23 cellular contexts compared by ENCODE assay signal in genomic region chr15:61000276-61000675, GRCh38.
A peak's percentile ranks its signal among the peaks of the same experiment; 100 is the strongest.
DNase-seq lines count a peak whose midpoint lies in the region; ATAC-seq, FAIRE-seq and TF ChIP-seq lines count a peak whose summit lies in the region.
"Had no signal": no experiment of that assay in that cellular context is flagged by ENCODE, and none has a peak within 500 bp of the region (broad histone marks: within the 10 kb centered on the region; RNA-seq: fewer than 3 reads in every experiment).

No MANE protein-coding gene starts in this region.

- H3K27ac ChIP-seq in WERI-Rb-1, result peak overlapping the region; percentile 57
- no peak overlapping the region for H3K27ac ChIP-seq in right cardiac atrium (ENCODE audit: low read length)
- H3K27ac ChIP-seq: 22Rv1, BLaER1, C4-2B, GM23248 had no signal

- ATAC-seq in left colon (no peak), GM18520 (IDR thresholded peaks at IDR 0.05; ENCODE audit: unreplicated experiment) (no peak), right cardiac atrium (no peak)
- ATAC-seq: CD8-positive, alpha-beta T cell; GM12878; HCT116 had no signal

- 87% methylated on average over 4 of the region's 4 CpGs for WGBS in right cardiac atrium

- H3K9me3 Mint-ChIP-seq in neural crest cell, result no peaks in the 10 kb centered on the region
- H3K9me3 Mint-ChIP-seq: CD8-positive, alpha-beta T cell; H9 had no signal

- no peak for DNase-seq in D721Med (ENCODE audit: insufficient read length, low spot score)
- DNase-seq in NCI-H82 treated with DMSO at 0.1 percent for 48 hours (lab: John Stamatoyannopoulos, UW; ENCODE audit: unreplicated experiment), result peak; percentile 9
- peak; percentile 71 for DNase-seq in WERI-Rb-1
- DNase-seq in neural crest cell (ENCODE audit: low read depth, low spot score), result no peak
- DNase-seq in left colon, result no peak
- DNase-seq in right cardiac atrium, result no peak
- DNase-seq: Caco-2; CD4-positive, CD25-positive, alpha-beta regulatory T cell; CD8-positive, alpha-beta T cell; DMS 273 treated with DMSO at 0.1 percent for 48 hours; DMS79; EL; GDM1; GM23248; H9 had no signal

- TF ChIP-seq CTCF in D721Med (IDR thresholded peaks at IDR 0.05; ENCODE audit: insufficient read depth, missing control alignments) (no peak), WERI-Rb-1 (IDR thresholded peaks at IDR 0.05; ENCODE audit: low read depth, low read length) (no peak), neural crest cell (conservative IDR thresholded peaks at IDR 0.05) (no peak)

- H3K4me3 Mint-ChIP-seq in neural crest cell, result no peak overlapping the region
- H3K4me3 Mint-ChIP-seq: B cell; CD4-positive, CD25-positive, alpha-beta regulatory T cell; CD8-positive, alpha-beta T cell; H9 had no signal

- no peak overlapping the region; the same call in 1 of the 2 replicates for H3K4me3 ChIP-seq in WERI-Rb-1 (ENCODE audit: low read depth, low read length)
- no peak overlapping the region for H3K4me3 ChIP-seq in right cardiac atrium (ENCODE audit: low read length)
- H3K4me3 ChIP-seq: BLaER1, GM12878, GM23248 had no signal

- H3K4me1 ChIP-seq in right cardiac atrium (ENCODE audit: control insufficient read depth, insufficient read depth, low read length), result peaks cover 1% of the 10 kb centered on the region
- H3K4me1 ChIP-seq: Caco-2 had no signal

- H3K36me3 ChIP-seq in WERI-Rb-1, result no peaks in the 10 kb centered on the region
- H3K36me3 ChIP-seq: BLaER1 had no signal

- peak overlapping the region; percentile 53 for H3K27ac Mint-ChIP-seq in neural crest cell (ENCODE audit: unreplicated experiment)
- H3K27ac Mint-ChIP-seq: B cell; CD8-positive, alpha-beta T cell had no signal

- H3K9me3 ChIP-seq in WERI-Rb-1 (ENCODE audit: severe bottlenecking) (no peaks in the 10 kb centered on the region), right cardiac atrium (ENCODE audit: control insufficient read depth, low read length) (no peaks in the 10 kb centered on the region)
- H3K9me3 ChIP-seq: BLaER1, Caco-2 had no signal

- FAIRE-seq in D721Med (lab: Jason Lieb, UNC), result peak; percentile 92
- FAIRE-seq: A204.1, GM12878 had no signal

- no peaks in the 10 kb centered on the region for H3K36me3 Mint-ChIP-seq in neural crest cell (ENCODE audit: low read depth)
- H3K36me3 Mint-ChIP-seq: CD8-positive, alpha-beta T cell had no signal

- no peaks in the 10 kb centered on the region for H3K27me3 Mint-ChIP-seq in neural crest cell (ENCODE audit: low read depth)

- no peaks in the 10 kb centered on the region for H3K27me3 ChIP-seq in WERI-Rb-1 (ENCODE audit: insufficient read depth, low read depth, severe bottlenecking)
- H3K27me3 ChIP-seq in right cardiac atrium (ENCODE audit: control insufficient read depth, insufficient read depth), result no peaks in the 10 kb centered on the region
- H3K27me3 ChIP-seq: BLaER1 had no signal

- intact Hi-C loops in left colon (cut with DNase I, micrococcal nuclease) (no loop called here), right cardiac atrium (cut with DNase I) (no loop called here)

- H3K4me1 Mint-ChIP-seq in neural crest cell, result peaks cover 18% of the 10 kb centered on the region
- H3K4me1 Mint-ChIP-seq: B cell; CD4-positive, CD25-positive, alpha-beta regulatory T cell had no signal

Comparison
In these comparisons a context has a peak if more than half of its experiments do, and no peak if none do; other contexts are left out.
1. DNase-seq: peak in NCI-H82 treated with DMSO at 0.1 percent for 48 hours (single experiment) and WERI-Rb-1 (single experiment); none in D721Med (single experiment), neural crest cell (single experiment), left colon (0 of 2) and right cardiac atrium (0 of 3).